ENCODE assay signal across 23 cellular contexts in genomic region chr20:10681466-10681865, GRCh38.
"Had no signal": no experiment of that assay in that cellular context is flagged by ENCODE, and none has a peak within 500 bp of the region (broad histone marks: within the 10 kb centered on the region; RNA-seq: fewer than 3 reads in every experiment).

No MANE protein-coding gene starts in this region.

- H3K36me3 Mint-ChIP-seq: immature natural killer cell, mesothelial cell of epicardium had no signal

- H3K79me2 ChIP-seq: hepatocyte had no signal

- H3K36me3 ChIP-seq: colonic mucosa, esophagus muscularis mucosa, gastroesophageal sphincter, heart left ventricle, left lung, lower lobe of right lung had no signal

- H3K4me1 Mint-ChIP-seq: endodermal cell, immature natural killer cell, mesothelial cell of epicardium had no signal

- H3K4me3 Mint-ChIP-seq: dendritic cell treated with granulocyte-macrophage colony-stimulating factor and Interleukin-4, amounts not matched to agents 40 ng/mL and 50 ng/mL, for 4 days; effector memory CD8-positive, alpha-beta T cell; endodermal cell; immature natural killer cell; mesothelial cell of epicardium had no signal

- H3K4me3 ChIP-seq: colonic mucosa, esophagus muscularis mucosa, gastroesophageal sphincter, heart left ventricle, hepatocyte, left lung, lower lobe of right lung had no signal

- H3K4me1 ChIP-seq: colonic mucosa, esophagus muscularis mucosa, gastroesophageal sphincter, heart left ventricle, left lung, lower lobe of right lung had no signal

- H2AFZ ChIP-seq: hepatocyte had no signal

- DNase-seq: colonic mucosa; cortex of kidney; effector CD8-positive, alpha-beta T cell; effector memory CD8-positive, alpha-beta T cell; endodermal cell; erythroblast; heart left ventricle; hypothalamus; immature natural killer cell; islet precursor cell; kidney; kidney glomerular epithelial cell; left lung; left ventricle myocardium superior; lower lobe of right lung; mesenchymal stem cell had no signal

- H3K27me3 ChIP-seq: colonic mucosa, foreskin keratinocyte, gastroesophageal sphincter, heart left ventricle, hepatocyte, left lung had no signal

- H3K4me2 ChIP-seq: hepatocyte had no signal

- H3K27ac Mint-ChIP-seq: dendritic cell treated with granulocyte-macrophage colony-stimulating factor and Interleukin-4, amounts not matched to agents 40 ng/mL and 50 ng/mL, for 4 days; effector memory CD8-positive, alpha-beta T cell; endodermal cell; immature natural killer cell; mesothelial cell of epicardium had no signal

- H3K27ac ChIP-seq: colonic mucosa, epithelial cell of prostate, esophagus muscularis mucosa, foreskin keratinocyte, gastroesophageal sphincter, heart left ventricle, hepatocyte, left lung, lower lobe of right lung had no signal

- ATAC-seq: effector memory CD8-positive, alpha-beta T cell; foreskin keratinocyte; gastroesophageal sphincter; heart left ventricle; left lung; left ventricle myocardium superior; lower lobe of right lung had no signal

- H3K9me3 ChIP-seq: colonic mucosa, left lung, lower lobe of right lung had no signal

- H3K9me3 Mint-ChIP-seq: dendritic cell treated with granulocyte-macrophage colony-stimulating factor and Interleukin-4, amounts not matched to agents 40 ng/mL and 50 ng/mL, for 4 days; effector memory CD8-positive, alpha-beta T cell; endodermal cell had no signal
